30 cellular contexts compared by ENCODE assay signal in genomic region chr1:16446116-16446515, GRCh38. TPM values are rescaled to one million over a fixed set of nuclear protein-coding genes. Genes with fewer than 3 reads are reported as not detected.
"Had no signal": no experiment of that assay in that cellular context is flagged by ENCODE, and none has a peak within 500 bp of the region (broad histone marks: within the 10 kb centered on the region; RNA-seq: fewer than 3 reads in every experiment).

No MANE protein-coding gene starts in this region.

- H3K27me3 ChIP-seq: colonic mucosa, esophagus squamous epithelium, gastrocnemius medialis, heart right ventricle, left lung had no signal

- DNase-seq: colonic mucosa; cortex of kidney; effector CD8-positive, alpha-beta T cell; effector memory CD8-positive, alpha-beta T cell; endodermal cell; erythroblast; esophagus squamous epithelium; foreskin fibroblast; foreskin melanocyte; gastrocnemius medialis; glutamatergic neuron; heart right ventricle; hippocampal formation; left cardiac atrium; left lung; left ventricle myocardium superior; lower lobe of right lung; mesenchymal stem cell; mucosa of descending colon had no signal

- H3K27ac ChIP-seq: colonic mucosa, epithelial cell of prostate, esophagus squamous epithelium, gastrocnemius medialis, heart right ventricle, left lung, lower lobe of right lung had no signal

- ATAC-seq: effector memory CD8-positive, alpha-beta T cell; esophagus mucosa; gastrocnemius medialis; heart right ventricle; left cardiac atrium; left lung; left ventricle myocardium superior; lower lobe of right lung; mucosa of descending colon had no signal

- H3K27me3 Mint-ChIP-seq: dendritic cell treated with granulocyte-macrophage colony-stimulating factor and Interleukin-4, amounts not matched to agents 40 ng/mL and 50 ng/mL, for 4 days; effector memory CD8-positive, alpha-beta T cell had no signal

- H3K27ac Mint-ChIP-seq: endodermal cell, mesothelial cell of epicardium had no signal

- H3K4me3 ChIP-seq: colonic mucosa, esophagus squamous epithelium, gastrocnemius medialis, heart right ventricle, left lung, lower lobe of right lung, mucosa of descending colon had no signal

- H3K9me3 ChIP-seq: colonic mucosa, esophagus squamous epithelium, gastrocnemius medialis, heart right ventricle, left lung, lower lobe of right lung, mucosa of descending colon had no signal

- H3K4me3 Mint-ChIP-seq: dendritic cell treated with granulocyte-macrophage colony-stimulating factor and Interleukin-4, amounts not matched to agents 40 ng/mL and 50 ng/mL, for 4 days; effector memory CD8-positive, alpha-beta T cell; endodermal cell; mesothelial cell of epicardium had no signal

- H3K9me3 Mint-ChIP-seq: dendritic cell treated with granulocyte-macrophage colony-stimulating factor and Interleukin-4, amounts not matched to agents 40 ng/mL and 50 ng/mL, for 4 days; effector memory CD8-positive, alpha-beta T cell; endodermal cell; mesothelial cell of epicardium had no signal

RNA-seq across cellular contexts. Expression of gene SPATA21, which starts 8.9 kb away (rescaled TPM):
- total RNA-seq: colonic mucosa, dermis microvascular lymphatic vessel endothelial cell, endodermal cell, esophagus mucosa, esophagus squamous epithelium, gastrocnemius medialis, glomerular endothelial cell, heart right ventricle, kidney epithelial cell, left cardiac atrium, left lung, left ventricle myocardium superior, lower leg skin, lower lobe of right lung, lung microvascular endothelial cell, mesenteric fat pad, mesothelial cell of epicardium, myocyte had no signal
